In the genomic region with DNA sequence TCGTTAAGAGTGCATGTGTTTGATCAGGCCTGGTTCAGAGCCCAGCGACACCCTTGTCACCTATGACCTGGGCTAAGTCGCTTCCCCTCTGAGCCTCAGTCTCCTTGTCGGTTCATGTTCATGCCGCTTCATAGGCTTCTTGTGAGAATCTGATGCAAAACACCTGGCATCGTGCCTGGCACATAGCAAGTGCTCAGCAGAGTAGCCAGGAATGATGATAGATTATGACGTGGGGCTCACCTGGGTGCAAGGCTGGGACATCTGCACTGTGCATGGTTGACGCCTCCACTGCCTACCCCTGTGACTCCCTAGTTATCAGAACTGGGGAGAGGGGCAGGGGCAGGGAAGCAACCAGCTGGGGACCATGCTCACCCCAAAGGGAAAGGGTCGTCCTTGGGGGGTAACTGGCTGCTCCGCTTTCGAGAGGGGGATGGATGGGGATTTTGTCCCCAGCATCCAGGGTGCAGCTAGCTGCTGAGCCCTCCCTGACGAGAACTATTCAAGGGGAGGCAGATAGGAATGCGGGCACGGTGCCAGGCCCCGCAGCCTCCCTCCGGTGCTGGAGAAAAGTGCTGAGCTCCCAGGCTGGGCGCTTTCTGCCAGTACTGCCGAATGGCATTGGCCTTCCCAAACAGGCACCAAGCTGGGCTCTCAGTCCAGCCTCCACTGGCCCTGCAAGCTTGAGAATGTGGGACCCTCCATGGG, we compare ENCODE assay signal across 12 cellular contexts. TPM values are rescaled to one million over a fixed set of nuclear protein-coding genes. Genes with fewer than 3 reads are reported as not detected.
DNase-seq lines count a peak whose midpoint lies in the region; TF ChIP-seq lines count a peak whose summit lies in the region.
"Had no signal": no experiment of that assay in that cellular context is flagged by ENCODE, and none has a peak within 500 bp of the region (broad histone marks: within the 10 kb centered on the region; RNA-seq: fewer than 3 reads in every experiment).

No MANE protein-coding gene starts in this region.

- H3K4ac ChIP-seq in H9 (ENCODE audit: low read depth, low read length), result no peak overlapping the region

- H3K27ac Mint-ChIP-seq in H9, result no peak overlapping the region

- H2BK5ac ChIP-seq in H9 (ENCODE audit: insufficient read length, low read length), result no peak overlapping the region

- no peak overlapping the region for H3K27ac ChIP-seq in colonic mucosa
- peak overlapping the region; percentile 12 for H3K27ac ChIP-seq in osteoblast (ENCODE audit: low read depth, low read length)
- no peak overlapping the region for H3K27ac ChIP-seq in tibial artery
- no peak overlapping the region for H3K27ac ChIP-seq in H9 (ENCODE audit: insufficient read length, low read depth, low read length)

- no peaks in the 10 kb centered on the region for H3K23me2 ChIP-seq in H9 (ENCODE audit: insufficient read length, low read depth, low read length, poor library complexity, severe bottlenecking)

- H4K8ac ChIP-seq in H9 (replicated peaks; ENCODE audit: insufficient read length, low read depth, low read length), result no peak overlapping the region

- no peaks in the 10 kb centered on the region for H3K36me3 ChIP-seq in colonic mucosa
- H3K36me3 ChIP-seq in osteoblast (ENCODE audit: insufficient read depth, low read length), result peaks cover 7% of the 10 kb centered on the region
- H3K36me3 ChIP-seq in tibial artery, result peaks cover 0 to 5% (median 5%) of the 10 kb centered on the region in 3 donors

- H3K4me1 ChIP-seq in colonic mucosa (peaks cover 55% of the 10 kb centered on the region), osteoblast (ENCODE audit: insufficient read depth, low read length) (peaks cover 28% of the 10 kb centered on the region), tibial artery (peaks cover 0 to 13% (median 3%) of the 10 kb centered on the region in 4 donors), H9 (ENCODE audit: insufficient read depth, low read length) (no peaks in the 10 kb centered on the region)

- H3K9ac ChIP-seq in colonic mucosa (ENCODE audit: low read depth in 2 of 2, low read length in 2 of 2) (peak overlapping the region in 1 of 2 donors; percentile 76), H9 (ENCODE audit: extremely low read depth, insufficient read length, low read length) (no peak overlapping the region)

- no peak overlapping the region for H4K5ac ChIP-seq in H9 (ENCODE audit: insufficient read length, low read depth, low read length)

- peaks cover 10 to 11% of the 10 kb centered on the region in 2 experiments for H3K4me1 Mint-ChIP-seq in H9

- H2AFZ ChIP-seq in osteoblast (ENCODE audit: low read length) (no peak overlapping the region), H9 (ENCODE audit: low read length) (no peak overlapping the region)

- H4K91ac ChIP-seq in H9 (ENCODE audit: insufficient read length, low read depth, low read length), result no peak overlapping the region

- no peak overlapping the region for H2BK20ac ChIP-seq in H9 (ENCODE audit: low read depth, low read length, poor library complexity, severe bottlenecking)

- peaks cover 7 to 15% (median 10%) of the 10 kb centered on the region in 3 experiments; a peak in 6 of 7 replicates for H3K36me3 Mint-ChIP-seq in H9 (ENCODE audit: insufficient read depth in 1 of 3, low read depth in 3 of 3)

- no peak overlapping the region for H3K4me3 Mint-ChIP-seq in H9

- H3K9me3 ChIP-seq in colonic mucosa (no peaks in the 10 kb centered on the region), osteoblast (ENCODE audit: low read depth, low read length) (no peaks in the 10 kb centered on the region), tibial artery (no peaks in the 10 kb centered on the region), H9 (ENCODE audit: control insufficient read depth, low read depth, low read length) (no peaks in the 10 kb centered on the region)

- H3K9me3 Mint-ChIP-seq in H9, result peaks cover 7 to 8% of the 10 kb centered on the region in 2 experiments

- H3K56ac ChIP-seq in H9 (ENCODE audit: insufficient read length, low read depth, low read length), result no peak overlapping the region

- H3K18ac ChIP-seq in H9 (ENCODE audit: insufficient read length, low read depth, low read length), result no peak overlapping the region

- no CpG with 5 or more reads among the region's 18 CpGs for WGBS in H9 (ENCODE audit: extremely low coverage, insufficient read length, low lambda C conversion rate)

- H2BK12ac ChIP-seq in H9 (ENCODE audit: insufficient read length, low read depth, low read length), result no peak overlapping the region

- no peak overlapping the region for H3K14ac ChIP-seq in H9 (ENCODE audit: insufficient read depth, low read length)

- H3K23ac ChIP-seq in H9 (ENCODE audit: insufficient read length, low read depth, low read length), result no peak overlapping the region

- H3K4me2 ChIP-seq in osteoblast (ENCODE audit: insufficient read depth, low read length), result no peak overlapping the region
- no peak overlapping the region for H3K4me2 ChIP-seq in H9 (ENCODE audit: insufficient read depth, insufficient read length, low read length)

- no peak for TF ChIP-seq CTCF in colonic mucosa (IDR thresholded peaks at IDR 0.05)
- TF ChIP-seq CTCF in osteoblast (IDR thresholded peaks at IDR 0.05; ENCODE audit: extremely low read depth, low read depth, low read length), result no peak
- TF ChIP-seq CTCF in tibial artery (IDR thresholded peaks at IDR 0.05), result no peak
- TF ChIP-seq CTCF in H9 (conservative IDR thresholded peaks at IDR 0.05), result no peak

- no peak overlapping the region for H2AK5ac ChIP-seq in H9 (ENCODE audit: insufficient read length, low read length)

- H3K27me3 ChIP-seq in colonic mucosa (no peaks in the 10 kb centered on the region), osteoblast (ENCODE audit: insufficient read depth, low read length) (no peaks in the 10 kb centered on the region), tibial artery (no peaks in the 10 kb centered on the region), H9 (ENCODE audit: insufficient read depth, low read length) (no peaks in the 10 kb centered on the region)
- H3K27me3 ChIP-seq: dorsolateral prefrontal cortex had no signal

- peaks cover 46% of the 10 kb centered on the region for H4K20me1 ChIP-seq in osteoblast (ENCODE audit: insufficient read depth, low read length)
- no peaks in the 10 kb centered on the region for H4K20me1 ChIP-seq in H9 (ENCODE audit: control insufficient read depth, insufficient read depth, insufficient read length)

- H2BK120ac ChIP-seq in H9 (ENCODE audit: low read depth, low read length, poor library complexity, severe bottlenecking), result no peak overlapping the region

- H2BK15ac ChIP-seq in H9 (ENCODE audit: low read depth, low read length), result no peak overlapping the region

- no peak overlapping the region for H3K4me3 ChIP-seq in colonic mucosa
- H3K4me3 ChIP-seq in osteoblast (ENCODE audit: insufficient read depth, low read length), result no peak overlapping the region
- H3K4me3 ChIP-seq in tibial artery, result no peak overlapping the region
- H3K4me3 ChIP-seq: dorsolateral prefrontal cortex had no signal

- DNase-seq in NCI-H2196 (lab: John Stamatoyannopoulos, UW; ENCODE audit: unreplicated experiment) (peak; percentile 29), NCI-H2196 treated with DMSO at 0.1 percent for 48 hours (lab: John Stamatoyannopoulos, UW; ENCODE audit: unreplicated experiment) (no peak), NCI-H2171 treated with DMSO at 0.1 percent for 48 hours (lab: John Stamatoyannopoulos, UW) (peak; percentile 71), colonic mucosa (peak; percentile 63), osteoblast (ENCODE audit: insufficient read length, low spot score, missing footprints) (peak; percentile 73), tibial artery (no peak), H9 (no peak)
- DNase-seq in activated effector memory CD4-positive, alpha-beta T cell treated with Interleukin-2 at 50 U/mL for 16 hours, result no peak
- DNase-seq: activated T-cell treated with anti-CD3 and anti-CD28 coated beads, Interleukin-2, amount 50 U/mL, for 48 hours; dorsolateral prefrontal cortex; NCI-H1436 had no signal

- no peaks in the 10 kb centered on the region for H3K79me1 ChIP-seq in H9 (ENCODE audit: insufficient read depth, low read depth, low read length, poor library complexity, severe bottlenecking)

- no peak overlapping the region for H3T11ph ChIP-seq in H9 (ENCODE audit: low read length)

- H3K79me2 ChIP-seq in osteoblast (ENCODE audit: insufficient read depth, low read length), result peaks cover 86% of the 10 kb centered on the region
- H3K79me2 ChIP-seq in H9 (ENCODE audit: insufficient read depth, low read length), result no peaks in the 10 kb centered on the region

- peaks cover 5% of the 10 kb centered on the region for H3K27me3 Mint-ChIP-seq in H9 (ENCODE audit: low read depth)

- intact Hi-C loops in colonic mucosa (cut with DNase I), result no loop called here
- intact Hi-C loops in tibial artery (cut with DNase I; ENCODE audit: low total_unique reads), result no loop called here

RNA-seq across cellular contexts. Expression of gene EFHD2, which starts 9.3 kb away (rescaled TPM):
- 100 to 1,000 TPM; 160 to 191 TPM for total RNA-seq in colonic mucosa
- total RNA-seq in osteoblast, result 35.8 and 36.8 TPM in 2 replicates
- 16.5 and 16.6 TPM in 2 replicates for total RNA-seq in H9 (2021)

RNA-seq across cellular contexts. Expression of gene CTRC, which starts 19.3 kb away (rescaled TPM):
- 1 to 10 TPM in 1 of 2 donors, not detected in 1; 6.0 TPM for total RNA-seq in colonic mucosa
- not detected in 2 replicates for total RNA-seq in osteoblast
- not detected in 2 replicates for total RNA-seq in H9 (2021)

RNA-seq across cellular contexts. Expression of gene CELA2A, which starts 37.6 kb away (rescaled TPM):
- total RNA-seq in colonic mucosa (1 to 10 TPM in 1 of 2 donors, not detected in 1; 3.6 TPM), osteoblast (not detected in 2 replicates), H9 (2021) (not detected in 2 replicates)
- total RNA-seq: dorsolateral prefrontal cortex, mononuclear cell had no signal

RNA-seq across cellular contexts. Expression of gene CELA2B, which starts 56.9 kb away (rescaled TPM):
- total RNA-seq in colonic mucosa (1 to 10 TPM in 1 of 2 donors, not detected in 1; 1.1 TPM), osteoblast (0.36 TPM in 1 of 2 replicates, not detected in the other), H9 (2021) (not detected in 2 replicates)
- total RNA-seq: dorsolateral prefrontal cortex, mononuclear cell had no signal

Comparison
In these comparisons a context has a peak if more than half of its experiments do, and no peak if none do; other contexts are left out.
1. DNase-seq: peak in NCI-H2196 (single experiment), NCI-H2171 treated with DMSO at 0.1 percent for 48 hours (single experiment), colonic mucosa (single experiment) and osteoblast (single experiment); none in NCI-H2196 treated with DMSO at 0.1 percent for 48 hours (single experiment), activated effector memory CD4-positive, alpha-beta T cell treated with Interleukin-2 at 50 U/mL for 16 hours (single experiment), tibial artery (0 of 2) and H9 (single experiment).